ENCODE assay signal across 24 cellular contexts in the genomic region with DNA sequence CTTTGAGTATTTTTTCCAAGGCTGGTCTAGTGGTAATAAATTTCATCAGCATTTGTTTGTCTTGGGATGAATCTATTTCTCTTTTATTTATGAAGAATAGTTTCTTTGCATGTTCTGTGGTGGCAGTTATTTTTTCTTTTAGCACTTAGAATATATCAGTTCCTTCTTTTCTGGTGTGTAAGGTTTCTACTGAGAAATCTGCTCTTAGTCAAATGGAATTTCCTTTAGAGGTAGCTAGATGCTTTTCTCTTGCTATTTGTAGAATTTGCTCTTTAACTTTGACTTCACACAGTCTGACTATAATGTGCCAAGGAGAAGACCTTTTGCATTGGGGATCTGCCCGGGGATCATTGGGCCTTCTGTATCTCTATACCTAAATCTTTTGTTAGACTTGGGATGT.
"Had no signal": no experiment of that assay in that cellular context is flagged by ENCODE, and none has a peak within 500 bp of the region (broad histone marks: within the 10 kb centered on the region; RNA-seq: fewer than 3 reads in every experiment).

No MANE protein-coding gene starts in this region.

- H3K4me3 Mint-ChIP-seq: naive thymus-derived CD8-positive, alpha-beta T cell had no signal

- H3K36me3 ChIP-seq: heart left ventricle, neutrophil, right lobe of liver, spleen, stomach, thoracic aorta, transverse colon had no signal

- H3K4me1 ChIP-seq: heart left ventricle, psoas muscle, right lobe of liver, stomach, transverse colon had no signal

- H3K4me3 ChIP-seq: heart left ventricle, lung, mucosa of descending colon, psoas muscle, right lobe of liver, spleen, stomach, thoracic aorta, transverse colon had no signal

- ATAC-seq: esophagus mucosa; heart left ventricle; left colon; left ventricle myocardium superior; mucosa of descending colon; naive thymus-derived CD8-positive, alpha-beta T cell; psoas muscle; right lobe of liver had no signal

- DNase-seq: cortex of kidney; effector memory CD4-positive, alpha-beta T cell; heart left ventricle; hippocampal formation; left colon; left ventricle myocardium superior; mesendoderm; mucosa of descending colon; naive thymus-derived CD8-positive, alpha-beta T cell; psoas muscle; retina; right lobe of liver; spleen; stimulated activated CD4-positive, alpha-beta T cell treated with anti-CD3 and anti-CD28 coated beads, Interleukin-15, amount 100 ng/mL, for 24 hours; stimulated activated CD4-positive, alpha-beta T cell treated with anti-CD3 and anti-CD28 coated beads, Interleukin-1b, Interleukin-23, amount 100 ng/mL, for 48 hours; stimulated activated CD4-positive, alpha-beta T cell treated with anti-CD3 and anti-CD28 coated beads, Interleukin-4, amount 100 ng/mL, for 24 hours; stimulated activated naive CD4-positive, alpha-beta T cell; stomach; substantia nigra; transverse colon had no signal

- H3K9me3 ChIP-seq: mucosa of descending colon, neutrophil, psoas muscle, right lobe of liver, thoracic aorta, transverse colon had no signal

- H3K27ac ChIP-seq: heart left ventricle, neutrophil, psoas muscle, right lobe of liver, spleen, stomach, thoracic aorta, transverse colon had no signal

- H3K27me3 ChIP-seq: right lobe of liver had no signal

- H3K27ac Mint-ChIP-seq: naive thymus-derived CD8-positive, alpha-beta T cell had no signal
